26 cellular contexts compared by ENCODE assay signal in genomic region chr7:102994567-102994966, GRCh38.
DNase-seq lines count a peak whose midpoint lies in the region; ATAC-seq and TF ChIP-seq lines count a peak whose summit lies in the region.
"Had no signal": no experiment of that assay in that cellular context is flagged by ENCODE, and none has a peak within 500 bp of the region (broad histone marks: within the 10 kb centered on the region; RNA-seq: fewer than 3 reads in every experiment).

No MANE protein-coding gene starts in this region.

- H3K36me3 ChIP-seq in HCT116 (ENCODE audit: control insufficient read depth in 1 of 2, insufficient read depth in 2 of 2, low read length in 2 of 2): no peaks in the 10 kb centered on the region
- no peaks in the 10 kb centered on the region for H3K36me3 ChIP-seq in brain microvascular endothelial cell (replicated peaks)

- in situ Hi-C loops in brain microvascular endothelial cell (cut with HindIII; ENCODE audit: low pct_ligation_motif_present, low sequenced_read_pairs): no loop called here

- H3K27ac ChIP-seq in HCT116 (ENCODE audit: low read depth, low read length): peak overlapping the region; percentile 94; the same call in 1 of the 2 replicates
- peak overlapping the region; percentile 95 for H3K27ac ChIP-seq in brain microvascular endothelial cell
- H3K27ac ChIP-seq: 22Rv1, HL-60, RWPE1 had no signal

- CTCF ChIA-PET in HCT116 (lab: Charles Lee): no interaction called here

- TF ChIP-seq POLR2A in HCT116 (IDR thresholded peaks at IDR 0.05; ENCODE audit: borderline replicate concordance, extremely low read depth, insufficient read depth, insufficient read length): no peak

- H4K20me1 ChIP-seq in HCT116 (ENCODE audit: insufficient read depth): no peaks in the 10 kb centered on the region

- RAD21 ChIA-PET in HCT116 (lab: Charles Lee; ENCODE audit: low non-redundant PET in 1 of 2, low total read pairs in 2 of 2, uncharacterized antibody in 2 of 2, unreplicated experiment in 2 of 2): no interaction called here

- no peaks in the 10 kb centered on the region for H3K79me2 ChIP-seq in HCT116 (ENCODE audit: insufficient read depth, low read length)

- DNase-seq in DMS 273 (lab: John Stamatoyannopoulos, UW; ENCODE audit: unreplicated experiment): peak; percentile 29
- DNase-seq in DMS 273 treated with DMSO at 0.1 percent for 48 hours (lab: John Stamatoyannopoulos, UW): no peak
- no peak for DNase-seq in HCT116 (ENCODE audit: low read depth, low spot score)
- DNase-seq in OCI-M1 (lab: John Stamatoyannopoulos, UW): peak; percentile 49
- DNase-seq in brain microvascular endothelial cell: no peak
- no peak for DNase-seq in NCI-H2029 (lab: John Stamatoyannopoulos, UW)
- no peak for DNase-seq in NCI-H748 treated with DMSO at 0.1 percent for 48 hours (lab: John Stamatoyannopoulos, UW)
- DNase-seq: ACHN, Calu3, H9, HFFc6, Kasumi-1, NCI-H1417, NCI-H1694, NCI-H2081, NCI-H2171, NCI-H226, NCI-H510A, NCI-H69, SHP77, T-cell had no signal

- TF ChIP-seq RAD21 in HCT116 (IDR thresholded peaks at IDR 0.05; ENCODE audit: low read depth): no peak

- H3K4me3 ChIP-seq in HCT116 (replicated peaks in 1 of 2; ENCODE audit: low read depth in 1 of 2, low read length in 2 of 2) (no peak overlapping the region), brain microvascular endothelial cell (ENCODE audit: low read depth, low read length) (no peak overlapping the region)
- H3K4me3 ChIP-seq: GM23338 had no signal

- POLR2A ChIA-PET in HCT116 (lab: Charles Lee): no interaction called here

- peaks cover 40 to 42% of the 10 kb centered on the region in 2 experiments for H3K4me1 ChIP-seq in HCT116 (ENCODE audit: control insufficient read depth in 1 of 2, insufficient read depth in 2 of 2, low read length in 2 of 2)

- no peaks in the 10 kb centered on the region for H3K9me2 ChIP-seq in HCT116 (ENCODE audit: insufficient read depth)

- no TSS peak for BruUV-seq in HCT116 (replicated peaks; lab: Mats Ljungman, UMichigan)

- H2AFZ ChIP-seq in HCT116 (ENCODE audit: low read depth, low read length, poor library complexity, severe bottlenecking): no peak overlapping the region
- H2AFZ ChIP-seq: GM23338 had no signal

- TF ChIP-seq CTCF in HCT116 (IDR thresholded peaks at IDR 0.05 in 2 of 3, conservative IDR thresholded peaks at IDR 0.05 in 1 of 3; ENCODE audit: borderline replicate concordance in 1 of 3, insufficient read depth in 1 of 3, low read depth in 2 of 3, low read length in 2 of 3) (no peak), brain microvascular endothelial cell (IDR thresholded peaks at IDR 0.05; ENCODE audit: low read depth, low read length, missing control alignments) (no peak)

- H3K4me2 ChIP-seq in HCT116 (ENCODE audit: low read length): no peak overlapping the region
- H3K4me2 ChIP-seq: GM23338 had no signal

- no peaks in the 10 kb centered on the region for H3K9me3 ChIP-seq in HCT116 (ENCODE audit: control insufficient read depth in 1 of 2, insufficient read depth in 1 of 2, low read depth in 1 of 2, low read length in 2 of 2)

- H3K9ac ChIP-seq in HCT116 (ENCODE audit: low read length): no peak overlapping the region

- ATAC-seq in HCT116 (no peak), HG03520 (IDR thresholded peaks at IDR 0.05; ENCODE audit: unreplicated experiment) (no peak)
- ATAC-seq: GM23338, T-cell had no signal

- no peaks in the 10 kb centered on the region for H3K27me3 ChIP-seq in HCT116 (ENCODE audit: insufficient read depth, low read length)
- no peaks in the 10 kb centered on the region for H3K27me3 ChIP-seq in brain microvascular endothelial cell (replicated peaks)

- intact Hi-C loops in HCT116 (cut with micrococcal nuclease): no loop called here

TF ChIP-seq in HCT116, 20 proteins besides CTCF, POLR2A, EP300 and RAD21:
- TF ChIP-seq SP1 (IDR thresholded peaks at IDR 0.05; ENCODE audit: low read depth) (peak; percentile 22; the same call in 1 of the 2 replicates), TCF7L2 (IDR thresholded peaks at IDR 0.05; ENCODE audit: borderline replicate concordance, extremely low read depth, insufficient read depth, insufficient read length) (no peak), ATF3 (IDR thresholded peaks at IDR 0.05) (no peak), ZBTB33 (IDR thresholded peaks at IDR 0.05; ENCODE audit: extremely low read depth, insufficient replicate concordance, low read length) (no peak), EZH2phosphoT487 (IDR thresholded peaks at IDR 0.05; ENCODE audit: borderline replicate concordance) (no peak), ELF1 (IDR thresholded peaks at IDR 0.05; ENCODE audit: borderline replicate concordance, low read depth) (no peak)
TF ChIP-seq in HCT116: peak in this region for 1.

Comparison
In these comparisons a context has a peak if more than half of its experiments do, and no peak if none do; other contexts are left out.
1. DNase-seq: peak in DMS 273 (single experiment) and OCI-M1 (single experiment); none in DMS 273 treated with DMSO at 0.1 percent for 48 hours (single experiment), HCT116 (single experiment), brain microvascular endothelial cell (single experiment), NCI-H2029 (single experiment) and NCI-H748 treated with DMSO at 0.1 percent for 48 hours (single experiment).